In the genomic region with DNA sequence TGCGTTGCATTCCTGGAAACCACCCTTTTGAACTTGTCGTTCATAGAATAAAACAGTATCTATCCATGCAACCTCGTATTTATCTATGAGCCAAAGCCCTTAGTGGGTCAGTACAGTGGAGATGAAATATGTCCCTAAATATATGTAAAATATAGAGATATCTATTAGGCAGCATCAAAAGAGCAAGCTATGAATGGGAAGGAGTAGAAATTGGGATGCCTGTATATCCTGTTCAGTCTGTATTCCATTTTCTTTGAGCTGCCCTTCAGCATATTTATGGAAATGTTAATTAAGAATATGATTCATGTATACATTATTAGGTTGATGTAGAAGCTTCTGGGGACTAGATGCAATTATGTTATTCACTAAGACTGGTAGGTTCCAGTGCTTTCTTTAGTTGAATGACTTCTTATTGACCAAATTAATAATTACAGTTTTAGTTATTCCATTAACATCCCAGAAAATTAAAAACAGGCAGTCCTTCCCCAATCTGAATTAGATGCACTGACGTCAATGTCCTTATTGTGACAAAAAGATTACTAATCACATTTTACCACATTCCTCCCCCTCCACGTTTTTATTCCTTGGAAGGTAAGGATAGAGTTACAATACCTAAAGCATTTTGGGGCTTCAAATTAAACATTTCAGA, we compare ENCODE assay signal across 26 cellular contexts.
"Had no signal": no experiment of that assay in that cellular context is flagged by ENCODE, and none has a peak within 500 bp of the region (broad histone marks: within the 10 kb centered on the region; RNA-seq: fewer than 3 reads in every experiment).

No MANE protein-coding gene starts in this region.

- H3K4me3 ChIP-seq: stomach, suprapubic skin, testis, thoracic aorta, thyroid gland, tibial artery, tibial nerve, transverse colon, upper lobe of left lung, upper lobe of right lung, uterus, vagina had no signal

- H3K27ac ChIP-seq: stomach, suprapubic skin, testis, thoracic aorta, thyroid gland, tibial artery, tibial nerve, transverse colon, upper lobe of left lung, upper lobe of right lung, uterus, vagina had no signal

- H3K9me3 ChIP-seq: stomach, suprapubic skin, testis, thoracic aorta, thyroid gland, tibial artery, tibial nerve, transverse colon, upper lobe of left lung, upper lobe of right lung, uterus, vagina had no signal

- ATAC-seq: stimulated activated effector memory CD8-positive, alpha-beta T cell treated with anti-CD3 and anti-CD28 coated beads, Interleukin-12 subunit alpha, Interleukin-12 subunit beta, amount 100 ng/mL, for 72 hours; stimulated activated memory B cell treated with anti-CD40 and anti-IgM and Interleukin-4, amounts not matched to agents 10 μg/mL and 1 μg/mL and 100 μg/mL, for 72 hours; stimulated activated naive B cell treated with anti-CD40 and anti-IgM and Interleukin-4, amounts not matched to agents 10 μg/mL and 1 μg/mL and 100 μg/mL, for 72 hours; stimulated activated naive CD8-positive, alpha-beta T cell treated with anti-CD3 and anti-CD28 coated beads, Interleukin-15, amount 100 ng/mL, for 72 hours; stimulated activated naive CD8-positive, alpha-beta T cell treated with anti-CD3 and anti-CD28 coated beads, Interleukin-15, Interleukin-2, amounts not matched to agents 100 U/mL and 50 U/mL, for 24 hours; upper lobe of right lung had no signal

- H3K4me1 ChIP-seq: stomach, transverse colon, upper lobe of right lung, vagina had no signal

- H3K36me3 ChIP-seq: suprapubic skin, thoracic aorta, thyroid gland, tibial artery, transverse colon, upper lobe of left lung, upper lobe of right lung, uterus, vagina had no signal

- DNase-seq: stimulated activated CD4-positive, alpha-beta T cell treated with anti-CD3 and anti-CD28 coated beads, Interleukin-2, amount 100 ng/mL, for 48 hours; stimulated activated CD4-positive, alpha-beta T cell treated with anti-CD3 and anti-CD28 coated beads, Interleukin-4, amount 100 ng/mL, for 1 hour; stimulated activated CD4-positive, alpha-beta T cell treated with anti-CD3 and anti-CD28 coated beads, Interleukin-4, amount 100 ng/mL, for 24 hours; stimulated activated CD4-positive, alpha-beta T cell treated with anti-CD3 and anti-CD28 coated beads, Interleukin-4, amount 100 ng/mL, for 4 hours; stimulated activated CD8-positive, alpha-beta memory T cell treated with anti-CD3 and anti-CD28 coated beads, Interleukin-4, amount 100 ng/mL, for 48 hours; stimulated activated naive B cell treated with anti-CD40 and anti-IgM and Interleukin-4, amounts not matched to agents 10 μg/mL and 1 μg/mL and 100 μg/mL, for 72 hours; stimulated activated naive CD4-positive, alpha-beta T cell; stimulated activated naive CD4-positive, alpha-beta T cell treated with Interleukin-2 at 50 U/mL for 16 hours; stimulated activated naive CD8-positive, alpha-beta T cell treated with anti-CD3 and anti-CD28 coated beads, Interleukin-15, amount 100 ng/mL, for 72 hours; stimulated activated naive CD8-positive, alpha-beta T cell treated with anti-CD3 and anti-CD28 coated beads, Interleukin-15, Interleukin-2, amounts not matched to agents 100 U/mL and 50 U/mL, for 24 hours; stomach; substantia nigra; testis; thyroid gland; tibial artery; transverse colon; trophoblast cell; upper lobe of right lung; uterus had no signal

- H3K27me3 ChIP-seq: stomach, suprapubic skin, testis, thyroid gland, tibial artery, tibial nerve, transverse colon, upper lobe of left lung, upper lobe of right lung, uterus, vagina had no signal
